Comparison of ENCODE assay signal across 15 cellular contexts in the genomic region with DNA sequence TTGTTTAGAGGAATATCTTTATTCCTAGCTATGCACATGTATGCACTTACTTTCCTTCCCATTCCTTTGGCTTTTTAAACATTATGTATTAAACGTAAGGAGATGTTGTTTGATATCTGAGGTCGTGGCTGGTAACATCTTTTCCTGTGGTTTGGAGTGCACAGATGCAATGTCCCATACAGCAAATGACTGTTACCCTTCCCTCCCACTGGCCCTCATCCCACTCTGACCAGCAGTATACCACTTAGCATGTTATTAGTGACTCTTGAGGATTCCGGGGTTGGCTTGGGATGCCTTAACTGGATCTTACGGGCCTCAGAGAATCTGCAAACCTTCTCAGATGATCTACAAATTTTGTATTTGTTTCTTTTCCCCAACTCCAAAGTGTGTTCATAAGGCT. TPM values are rescaled to one million over a fixed set of nuclear protein-coding genes. Genes with fewer than 3 reads are reported as not detected.
DNase-seq lines count a peak whose midpoint lies in the region; ATAC-seq, FAIRE-seq and TF ChIP-seq lines count a peak whose summit lies in the region.
"Had no signal": no experiment of that assay in that cellular context is flagged by ENCODE, and none has a peak within 500 bp of the region (broad histone marks: within the 10 kb centered on the region; RNA-seq: fewer than 3 reads in every experiment).

No MANE protein-coding gene starts in this region.

- H3K27me3 ChIP-seq in right cardiac atrium (ENCODE audit: control insufficient read depth, insufficient read depth) (no peaks in the 10 kb centered on the region), Peyer's patch (no peaks in the 10 kb centered on the region), esophagus (ENCODE audit: control insufficient read depth in 1 of 2, insufficient read depth in 2 of 2, low read length in 2 of 2) (no peaks in the 10 kb centered on the region), upper lobe of right lung (no peaks in the 10 kb centered on the region), adrenal gland (no peaks in the 10 kb centered on the region)
- H3K27me3 ChIP-seq: dorsolateral prefrontal cortex had no signal

- H3K36me3 ChIP-seq in Peyer's patch (peaks cover 0 to 9% (median 0%) of the 10 kb centered on the region in 3 donors), esophagus (ENCODE audit: control insufficient read depth in 2 of 2, insufficient read depth in 2 of 2, low read length in 1 of 2) (no peaks in the 10 kb centered on the region), upper lobe of right lung (peaks cover 19% of the 10 kb centered on the region), adrenal gland (replicated peaks in 1 of 2) (peaks cover 0 to 11% of the 10 kb centered on the region in 2 donors)

- H3K4me1 ChIP-seq in right cardiac atrium (ENCODE audit: control insufficient read depth, insufficient read depth, low read length) (peaks cover 29% of the 10 kb centered on the region), Peyer's patch (peaks cover 0 to 78% (median 36%) of the 10 kb centered on the region in 4 donors), esophagus (ENCODE audit: control insufficient read depth in 2 of 2, insufficient read depth in 2 of 2, low read length in 1 of 2) (no peaks in the 10 kb centered on the region), upper lobe of right lung (peaks cover 84% of the 10 kb centered on the region), adrenal gland (replicated peaks in 1 of 2) (peaks cover 33 to 83% of the 10 kb centered on the region in 2 donors)
- H3K4me1 ChIP-seq: parathyroid adenoma had no signal

- H3K27ac ChIP-seq in right cardiac atrium (ENCODE audit: low read length), result peak overlapping the region; percentile 55
- H3K27ac ChIP-seq in Peyer's patch, result peak overlapping the region in 3 of 4 donors; percentile 3 to 83 (median 9)
- peak overlapping the region; percentile 4 to 50 for H3K27ac ChIP-seq in esophagus (ENCODE audit: low read depth in 2 of 2, low read length in 1 of 2)
- H3K27ac ChIP-seq in upper lobe of right lung, result no peak overlapping the region
- H3K27ac ChIP-seq in adrenal gland, result no peak overlapping the region
- H3K27ac ChIP-seq: dorsolateral prefrontal cortex, parathyroid adenoma had no signal

- no peak for ATAC-seq in right cardiac atrium
- ATAC-seq in upper lobe of right lung, result peak; percentile 27
- ATAC-seq: SK-N-SH treated with all-trans-retinoic acid at 6 μM for 48 hours had no signal

- H3K9me3 ChIP-seq in right cardiac atrium (ENCODE audit: control insufficient read depth, low read length) (no peaks in the 10 kb centered on the region), Peyer's patch (no peaks in the 10 kb centered on the region), esophagus (ENCODE audit: control insufficient read depth in 2 of 2, insufficient read depth in 1 of 2, low read depth in 1 of 2, low read length in 1 of 2) (no peaks in the 10 kb centered on the region), upper lobe of right lung (no peaks in the 10 kb centered on the region), adrenal gland (replicated peaks in 1 of 3) (no peaks in the 10 kb centered on the region)

- TF ChIP-seq CTCF in Peyer's patch (IDR thresholded peaks at IDR 0.05), result no peak
- no peak for TF ChIP-seq CTCF in upper lobe of right lung (IDR thresholded peaks at IDR 0.05)
- TF ChIP-seq CTCF in adrenal gland (IDR thresholded peaks at IDR 0.05), result no peak

- H3K4me3 ChIP-seq in right cardiac atrium (ENCODE audit: low read length) (no peak overlapping the region), Peyer's patch (no peak overlapping the region), esophagus (ENCODE audit: low read depth in 1 of 2, low read length in 2 of 2) (no peak overlapping the region), upper lobe of right lung (no peak overlapping the region), adrenal gland (no peak overlapping the region)
- H3K4me3 ChIP-seq: dorsolateral prefrontal cortex had no signal

- 69% methylated on average over 4 of the region's 4 CpGs for WGBS in right cardiac atrium
- 77 to 87% methylated on average over 4 of the region's 4 CpGs for WGBS in esophagus, 2 donors
- 71 to 82% (median 77%) methylated on average over 4 of the region's 4 CpGs for WGBS in adrenal gland, 4 donors

- DNase-seq in right cardiac atrium, result no peak
- no peak for DNase-seq in cardiac septum (ENCODE audit: low spot score)
- DNase-seq in Peyer's patch, result no peak
- no peak for DNase-seq in upper lobe of right lung
- DNase-seq in adrenal gland, result no peak
- no peak for DNase-seq in RCC 7860 (ENCODE audit: low spot score)
- DNase-seq in NCI-H2227 treated with DMSO at 0.1 percent for 48 hours (lab: John Stamatoyannopoulos, UW), result no peak
- DNase-seq: anterior cingulate cortex; dorsolateral prefrontal cortex; NCI-H2081; stimulated activated CD8-positive, alpha-beta memory T cell treated with anti-CD3 and anti-CD28 coated beads, Interleukin-4, amount 100 ng/mL, for 48 hours had no signal

- FAIRE-seq in RCC 7860 (lab: Jason Lieb, UNC), result no peak
- FAIRE-seq: H1 had no signal

- TF ChIP-seq POLR2A in Peyer's patch (IDR thresholded peaks at IDR 0.05) (no peak), adrenal gland (IDR thresholded peaks at IDR 0.05) (no peak)

- intact Hi-C loops in right cardiac atrium (cut with DNase I) (no loop called here), cardiac septum (cut with DNase I) (no loop called here), upper lobe of right lung (cut with DNase I) (no loop called here), adrenal gland (cut with DNase I) (no loop called here)

RNA-seq across cellular contexts. Expression of a gene that starts 34.5 kb away (rescaled TPM):
- total RNA-seq in right cardiac atrium (100 to 1,000 TPM; 196 to 255 (median 212) TPM), cardiac septum (66.7 TPM), Peyer's patch (100 to 1,000 TPM in 2 of 4 donors, 10 to 100 TPM in 2; 51.8 to 127 (median 105) TPM), upper lobe of right lung (329 TPM), adrenal gland (100 to 1,000 TPM; 142 to 296 (median 178) TPM)
- polyA plus RNA-seq in right cardiac atrium (77.7 TPM), esophagus (10 to 100 TPM in 1 of 2 donors, 1 to 10 TPM in 1; 3.0 to 13.7 TPM), adrenal gland (100 to 1,000 TPM in 1 of 3 donors, 10 to 100 TPM in 2; 19.1 to 128 (median 20.8) TPM)

Comparison
In these comparisons a context has a peak if more than half of its experiments do, and no peak if none do; other contexts are left out.
1. H3K27ac ChIP-seq: peak in right cardiac atrium (single experiment), Peyer's patch (3 of 4) and esophagus (2 of 2); none in upper lobe of right lung (single experiment) and adrenal gland (0 of 5).